In genomic region chr6:3232017-3232838, GRCh38 we compare ENCODE assay signal across 1 cellular context.
TF ChIP-seq lines count a peak whose summit lies in the region.

No MANE protein-coding gene starts in this region.

TF ChIP-seq in H1, 55 proteins besides CTCF, POLR2A, EP300 and RAD21:
- no peak for TF ChIP-seq SIN3A (conservative IDR thresholded peaks at IDR 0.05 in 1 of 2, IDR thresholded peaks at IDR 0.05 in 1 of 2; ENCODE audit: low read depth in 1 of 2, low read length in 2 of 2)
- TF ChIP-seq HDAC2 (IDR thresholded peaks at IDR 0.05; ENCODE audit: borderline replicate concordance in 1 of 2, low read depth in 2 of 2, low read length in 2 of 2): no peak
- TF ChIP-seq KDM4A (IDR thresholded peaks at IDR 0.05; ENCODE audit: low read depth, low read length, severe bottlenecking): peak; percentile 85
- no peak; the same call in 1 of the 2 replicates for TF ChIP-seq E2F6 (IDR thresholded peaks at IDR 0.05)
- TF ChIP-seq MAFK (IDR thresholded peaks at IDR 0.05; ENCODE audit: low read depth, low read length): no peak
TF ChIP-seq in H1: peak in this region for 1.
